10 cellular contexts compared by ENCODE assay signal in genomic region chr2:96374211-96374951, GRCh38. TPM values are rescaled to one million over a fixed set of nuclear protein-coding genes. Genes with fewer than 3 reads are reported as not detected.
DNase-seq lines count a peak whose midpoint lies in the region; FAIRE-seq and TF ChIP-seq lines count a peak whose summit lies in the region.
"Had no signal": no experiment of that assay in that cellular context is flagged by ENCODE, and none has a peak within 500 bp of the region (broad histone marks: within the 10 kb centered on the region; RNA-seq: fewer than 3 reads in every experiment).

No MANE protein-coding gene starts in this region.

- intact Hi-C loops in activated T-helper 1 cell treated with anti-CD3 and anti-CD28 coated beads, Interleukin-12 subunit alpha, Interleukin-12 subunit beta, Interleukin-2, Interleukin-4 antibody, amounts not matched to agents 30 ng/mL and 10 ng/mL and 1 ng/mL, durations not matched to agents 14 hours and 24 hours and 36 hours (cut with micrococcal nuclease), result no loop called here

- no peak overlapping the region for H3K27ac Mint-ChIP-seq in activated T-helper 1 cell treated with anti-CD3 and anti-CD28 coated beads, Interleukin-12 subunit alpha, Interleukin-12 subunit beta, Interleukin-2, Interleukin-4 antibody, amounts not matched to agents 30 ng/mL and 10 ng/mL and 1 ng/mL, durations not matched to agents 14 hours and 24 hours and 36 hours
- H3K27ac Mint-ChIP-seq: activated T-helper 2 cell treated with anti-CD3 and anti-CD28 coated beads, Interferon-gamma antibody, Interleukin-2, Interleukin-4, amounts not matched to agents 10 μg/mL and 5 μg/mL and 100 μg/mL, durations not matched to agents 14 hours and 24 hours and 36 hours; stimulated activated naive B cell treated with anti-CD40 and anti-IgM and Interleukin-4, amounts not matched to agents 10 μg/mL and 1 μg/mL and 100 μg/mL, for 72 hours had no signal

- H3K4me3 ChIP-seq in coronary artery, result no peak overlapping the region
- H3K4me3 ChIP-seq in parathyroid adenoma (ENCODE audit: low read depth, low read length), result no peak overlapping the region

- peak overlapping the region; percentile 5 for H2AFZ ChIP-seq in parathyroid adenoma

- peak overlapping the region; percentile 15 for H3K4me2 ChIP-seq in parathyroid adenoma (ENCODE audit: low read length)

- no peaks in the 10 kb centered on the region for H3K79me2 ChIP-seq in parathyroid adenoma

- peak overlapping the region; percentile 35 to 40 for H3K27ac ChIP-seq in coronary artery
- no peak overlapping the region for H3K27ac ChIP-seq in parathyroid adenoma

- peaks cover 21% of the 10 kb centered on the region for H3K9me3 Mint-ChIP-seq in activated T-helper 1 cell treated with anti-CD3 and anti-CD28 coated beads, Interleukin-12 subunit alpha, Interleukin-12 subunit beta, Interleukin-2, Interleukin-4 antibody, amounts not matched to agents 30 ng/mL and 10 ng/mL and 1 ng/mL, durations not matched to agents 14 hours and 24 hours and 36 hours

- no peaks in the 10 kb centered on the region for H3K36me3 ChIP-seq in parathyroid adenoma (ENCODE audit: control insufficient read depth, insufficient read depth, low read length)

- TF ChIP-seq CTCF in coronary artery (IDR thresholded peaks at IDR 0.05) (no peak), parathyroid adenoma (IDR thresholded peaks at IDR 0.05) (no peak)

- no peaks in the 10 kb centered on the region for H3K27me3 ChIP-seq in parathyroid adenoma (ENCODE audit: control insufficient read depth, insufficient read depth, low read length)

- H3K4me1 ChIP-seq in parathyroid adenoma, result peaks cover 5% of the 10 kb centered on the region

- H3K27me3 Mint-ChIP-seq in activated T-helper 1 cell treated with anti-CD3 and anti-CD28 coated beads, Interleukin-12 subunit alpha, Interleukin-12 subunit beta, Interleukin-2, Interleukin-4 antibody, amounts not matched to agents 30 ng/mL and 10 ng/mL and 1 ng/mL, durations not matched to agents 14 hours and 24 hours and 36 hours (ENCODE audit: insufficient read depth), result no peaks in the 10 kb centered on the region

- H3K36me3 Mint-ChIP-seq in activated T-helper 1 cell treated with anti-CD3 and anti-CD28 coated beads, Interleukin-12 subunit alpha, Interleukin-12 subunit beta, Interleukin-2, Interleukin-4 antibody, amounts not matched to agents 30 ng/mL and 10 ng/mL and 1 ng/mL, durations not matched to agents 14 hours and 24 hours and 36 hours (ENCODE audit: low read depth), result peaks cover 37% of the 10 kb centered on the region

- FAIRE-seq in RCC 7860 (lab: Jason Lieb, UNC), result no peak

- H3K4me1 Mint-ChIP-seq in activated T-helper 1 cell treated with anti-CD3 and anti-CD28 coated beads, Interleukin-12 subunit alpha, Interleukin-12 subunit beta, Interleukin-2, Interleukin-4 antibody, amounts not matched to agents 30 ng/mL and 10 ng/mL and 1 ng/mL, durations not matched to agents 14 hours and 24 hours and 36 hours (ENCODE audit: low read depth), result no peaks in the 10 kb centered on the region
- H3K4me1 Mint-ChIP-seq: stimulated activated naive B cell treated with anti-CD40 and anti-IgM and Interleukin-4, amounts not matched to agents 10 μg/mL and 1 μg/mL and 100 μg/mL, for 72 hours had no signal

- H3K4me3 Mint-ChIP-seq in activated T-helper 1 cell treated with anti-CD3 and anti-CD28 coated beads, Interleukin-12 subunit alpha, Interleukin-12 subunit beta, Interleukin-2, Interleukin-4 antibody, amounts not matched to agents 30 ng/mL and 10 ng/mL and 1 ng/mL, durations not matched to agents 14 hours and 24 hours and 36 hours, result no peak overlapping the region
- H3K4me3 Mint-ChIP-seq: stimulated activated naive B cell treated with anti-CD40 and anti-IgM and Interleukin-4, amounts not matched to agents 10 μg/mL and 1 μg/mL and 100 μg/mL, for 72 hours had no signal

- H3K9ac ChIP-seq in parathyroid adenoma, result no peak overlapping the region

- DNase-seq in HT-29 (ENCODE audit: low spot score), result peak; percentile 55
- peak; percentile 74 for DNase-seq in NCI-H2196 treated with DMSO at 0.1 percent for 48 hours (lab: John Stamatoyannopoulos, UW; ENCODE audit: unreplicated experiment)
- no peak for DNase-seq in coronary artery (ENCODE audit: low spot score)
- DNase-seq in activated T-helper 1 cell treated with anti-CD3 and anti-CD28 coated beads, Interleukin-12 subunit alpha, Interleukin-12 subunit beta, Interleukin-2, Interleukin-4 antibody, amounts not matched to agents 30 ng/mL and 10 ng/mL and 1 ng/mL, durations not matched to agents 14 hours and 24 hours and 36 hours (ENCODE audit: low spot score), result no peak
- DNase-seq in RCC 7860 (ENCODE audit: low spot score), result no peak
- DNase-seq in A172 (ENCODE audit: low spot score), result no peak
- no peak for DNase-seq in activated effector memory CD4-positive, alpha-beta T cell treated with Interleukin-2 at 50 U/mL for 16 hours
- DNase-seq: stimulated activated naive B cell treated with anti-CD40 and anti-IgM and Interleukin-4, amounts not matched to agents 10 μg/mL and 1 μg/mL and 100 μg/mL, for 72 hours had no signal

- no peaks in the 10 kb centered on the region for H3K9me3 ChIP-seq in parathyroid adenoma (ENCODE audit: control insufficient read depth, low read length)

RNA-seq across cellular contexts. Expression of gene NCAPH, which starts 38.8 kb away (rescaled TPM):
- 24.5 and 28.6 TPM in 2 replicates for total RNA-seq in HT-29 (2014; rRNA removed; shearing (Covaris generic))
- total RNA-seq in activated T-helper 1 cell treated with anti-CD3 and anti-CD28 coated beads, Interleukin-12 subunit alpha, Interleukin-12 subunit beta, Interleukin-2, Interleukin-4 antibody, amounts not matched to agents 30 ng/mL and 10 ng/mL and 1 ng/mL, durations not matched to agents 14 hours and 24 hours and 36 hours, result 64.7 and 69.7 TPM in 2 replicates
- total RNA-seq in A172 (2014; rRNA removed; shearing (Covaris generic)), result 48.4 and 56.8 TPM in 2 replicates

RNA-seq across cellular contexts. Expression of gene ITPRIPL1, which starts 49.3 kb away (rescaled TPM):
- not detected in 2 replicates for total RNA-seq in HT-29 (2014; rRNA removed; shearing (Covaris generic))
- total RNA-seq in activated T-helper 1 cell treated with anti-CD3 and anti-CD28 coated beads, Interleukin-12 subunit alpha, Interleukin-12 subunit beta, Interleukin-2, Interleukin-4 antibody, amounts not matched to agents 30 ng/mL and 10 ng/mL and 1 ng/mL, durations not matched to agents 14 hours and 24 hours and 36 hours, result 52.1 and 54.5 TPM in 2 replicates
- not detected in 2 replicates for total RNA-seq in A172 (2014; rRNA removed; shearing (Covaris generic))

Comparison
In these comparisons a context has a peak if more than half of its experiments do, and no peak if none do; other contexts are left out.
1. DNase-seq: peak in HT-29 (single experiment) and NCI-H2196 treated with DMSO at 0.1 percent for 48 hours (single experiment); none in coronary artery (single experiment), activated T-helper 1 cell treated with anti-CD3 and anti-CD28 coated beads, Interleukin-12 subunit alpha, Interleukin-12 subunit beta, Interleukin-2, Interleukin-4 antibody, amounts not matched to agents 30 ng/mL and 10 ng/mL and 1 ng/mL, durations not matched to agents 14 hours and 24 hours and 36 hours (single experiment), RCC 7860 (single experiment), A172 (single experiment) and activated effector memory CD4-positive, alpha-beta T cell treated with Interleukin-2 at 50 U/mL for 16 hours (single experiment).
2. RNA of gene ITPRIPL1, which starts 49.3 kb away (total RNA-seq): 52.1 to 54.5 TPM in activated T-helper 1 cell treated with anti-CD3 and anti-CD28 coated beads, Interleukin-12 subunit alpha, Interleukin-12 subunit beta, Interleukin-2, Interleukin-4 antibody, amounts not matched to agents 30 ng/mL and 10 ng/mL and 1 ng/mL, durations not matched to agents 14 hours and 24 hours and 36 hours; not detected in HT-29 and not detected in A172; every median in the first group is over 10 times any median in the second.